In the genomic region with DNA sequence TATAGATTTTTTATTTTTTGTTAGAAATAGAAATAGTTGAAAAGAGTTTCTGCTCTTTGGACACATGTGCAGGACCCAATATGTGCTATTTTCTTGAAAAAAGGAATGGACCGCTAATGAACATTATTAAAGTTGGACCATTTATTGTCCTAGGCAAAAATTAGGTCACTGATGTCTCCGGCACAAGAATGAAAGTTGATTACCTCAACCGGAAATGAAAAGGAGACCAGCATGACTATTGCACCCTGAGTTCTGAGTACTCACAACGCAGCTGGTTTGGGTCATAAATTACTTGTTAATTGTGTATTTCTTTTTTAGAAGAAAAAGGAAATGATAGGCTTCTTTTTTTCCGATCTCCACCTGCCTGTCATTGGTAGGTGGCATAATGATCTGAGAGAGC, we compare ENCODE assay signal across 10 cellular contexts.
DNase-seq lines count a peak whose midpoint lies in the region; ATAC-seq and TF ChIP-seq lines count a peak whose summit lies in the region.
"Had no signal": no experiment of that assay in that cellular context is flagged by ENCODE, and none has a peak within 500 bp of the region (broad histone marks: within the 10 kb centered on the region; RNA-seq: fewer than 3 reads in every experiment).

No MANE protein-coding gene starts in this region.

- ATAC-seq in GM19463 (IDR thresholded peaks at IDR 0.05; ENCODE audit: unreplicated experiment) (peak; percentile 82), HG03095 (IDR thresholded peaks at IDR 0.05; ENCODE audit: unreplicated experiment) (peak; percentile 78)

- H3K9ac ChIP-seq in OCI-LY3 (ENCODE audit: low read length), result peak overlapping the region; percentile 51

- H2AFZ ChIP-seq in OCI-LY3 (ENCODE audit: low read depth, low read length), result no peak overlapping the region
- H2AFZ ChIP-seq in PC-9, result no peak overlapping the region

- H3K79me2 ChIP-seq in OCI-LY3 (ENCODE audit: low read length), result peaks cover 53% of the 10 kb centered on the region
- no peaks in the 10 kb centered on the region for H3K79me2 ChIP-seq in PC-9 (ENCODE audit: low read depth)

- CTCF ChIA-PET in PC-9 (lab: Charles Lee) (no interaction called here), GM10248 (lab: Yijun Ruan, JAX) (no interaction called here)

- peak; percentile 27 for DNase-seq in GM12864 (ENCODE audit: low read depth)
- DNase-seq in foreskin fibroblast, result no peak
- no peak for DNase-seq in activated CD8-positive, alpha-beta memory T cell treated with anti-CD3 and anti-CD28 coated beads, Interleukin-2, amount 50 U/mL, for 48 hours
- no peak for DNase-seq in PC-9
- no peak for DNase-seq in GM10248 (ENCODE audit: extremely low spot score)
- DNase-seq: activated naive CD8-positive, alpha-beta T cell treated with anti-CD3 and anti-CD28 coated beads, Interleukin-2, amount 10 ng/mL, durations not matched to agents 7 days and 5 days; COR-L47 had no signal

- POLR2A ChIA-PET in PC-9 (lab: Charles Lee; ENCODE audit: unreplicated experiment) (no interaction called here), GM10248 (lab: Yijun Ruan, JAX) (no interaction called here)

- H3F3A ChIP-seq in PC-9 (ENCODE audit: insufficient read depth, low read depth), result no peaks in the 10 kb centered on the region

- TF ChIP-seq CTCF in GM12864 (IDR thresholded peaks at IDR 0.05; ENCODE audit: low read depth, low read length, missing control alignments) (no peak), OCI-LY3 (IDR thresholded peaks at IDR 0.05; ENCODE audit: low read depth, low read length) (no peak), foreskin fibroblast (IDR thresholded peaks at IDR 0.05; ENCODE audit: low read depth, low read length) (no peak), PC-9 (conservative IDR thresholded peaks at IDR 0.05) (no peak), GM10248 (IDR thresholded peaks at IDR 0.05; ENCODE audit: control extremely low read depth, extremely low read depth, low read depth, missing control alignments) (no peak)

- H3K4me1 ChIP-seq in OCI-LY3 (ENCODE audit: low read length), result peaks cover 75% of the 10 kb centered on the region
- no peaks in the 10 kb centered on the region for H3K4me1 ChIP-seq in PC-9 (replicated peaks; ENCODE audit: insufficient read depth)

- no TSS peak for BruUV-seq in PC-9 (replicated peaks; lab: Mats Ljungman, UMichigan)

- H3K36me3 ChIP-seq in OCI-LY3 (replicated peaks; ENCODE audit: low read depth, low read length) (peaks cover 15% of the 10 kb centered on the region), PC-9 (ENCODE audit: low read depth) (no peaks in the 10 kb centered on the region)

- H3K4me2 ChIP-seq in OCI-LY3 (ENCODE audit: low read length) (peak overlapping the region; percentile 70), PC-9 (no peak overlapping the region)

- H4K20me1 ChIP-seq in OCI-LY3 (ENCODE audit: insufficient read depth, low read length) (no peaks in the 10 kb centered on the region), PC-9 (ENCODE audit: insufficient read depth) (no peaks in the 10 kb centered on the region)

- no peaks in the 10 kb centered on the region for H3K9me2 ChIP-seq in PC-9 (ENCODE audit: insufficient read depth)

- no peak overlapping the region for H3K4me3 ChIP-seq in GM12864 (ENCODE audit: low read depth, low read length)
- peak overlapping the region; percentile 47 for H3K4me3 ChIP-seq in OCI-LY3 (ENCODE audit: low read length)
- H3K4me3 ChIP-seq in foreskin fibroblast (ENCODE audit: low read depth in 1 of 2, low read length in 2 of 2), result no peak overlapping the region
- H3K4me3 ChIP-seq in PC-9, result no peak overlapping the region

- intact Hi-C loops in PC-9 (cut with micrococcal nuclease; ENCODE audit: unreplicated experiment), result no loop called here

- no peaks in the 10 kb centered on the region for H3K9me3 ChIP-seq in OCI-LY3 (ENCODE audit: insufficient read depth, low read length)
- H3K9me3 ChIP-seq in PC-9 (ENCODE audit: insufficient read depth, low read depth), result no peaks in the 10 kb centered on the region

- no peaks in the 10 kb centered on the region for H3K27me3 ChIP-seq in OCI-LY3 (ENCODE audit: low read depth, low read length)
- no peaks in the 10 kb centered on the region for H3K27me3 ChIP-seq in PC-9 (ENCODE audit: insufficient read depth, low read depth)

- H3K27ac ChIP-seq in OCI-LY3 (ENCODE audit: low read length) (peak overlapping the region; percentile 70), PC-9 (no peak overlapping the region)
